In the genomic region with DNA sequence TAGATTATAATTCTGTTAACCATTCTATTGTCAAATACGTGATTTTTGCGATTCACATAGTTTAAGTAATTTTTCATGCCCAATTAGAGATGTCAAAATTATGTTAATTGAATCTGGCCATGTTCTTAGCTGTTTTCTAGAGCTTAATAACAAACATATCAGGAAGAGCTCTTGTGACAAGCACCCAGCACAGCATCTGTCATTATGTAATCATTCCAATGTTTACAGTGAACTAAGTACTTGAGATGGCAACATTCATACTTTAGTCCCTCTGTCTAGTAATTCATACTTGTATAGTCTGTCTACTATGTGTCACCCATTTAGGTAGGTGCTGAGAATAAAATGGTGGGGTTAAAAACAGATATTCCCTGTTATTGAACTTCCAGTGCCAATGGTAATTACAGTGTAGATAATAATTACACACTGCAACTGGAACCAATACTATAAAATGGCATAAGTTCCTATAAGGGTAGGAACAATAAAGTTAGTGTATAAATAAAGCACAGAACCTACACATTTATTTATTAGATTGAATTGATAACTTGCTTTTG, we compare ENCODE assay signal across 2 cellular contexts.
A peak's percentile ranks its signal among the peaks of the same experiment; 100 is the strongest.
TF ChIP-seq lines count a peak whose summit lies in the region.

No MANE protein-coding gene starts in this region.

TF ChIP-seq in IMR-90, 13 proteins besides CTCF, POLR2A, EP300 and RAD21:
- TF ChIP-seq RFX5 (IDR thresholded peaks at IDR 0.05; ENCODE audit: low read depth, low read length) (0 out of 2 replicates have a peak, but pooled peaks have one; percentile 24), CEBPB (IDR thresholded peaks at IDR 0.05; ENCODE audit: low read depth, low read length) (peak; percentile 38; the same call in 1 of the 2 replicates), MAZ (IDR thresholded peaks at IDR 0.05; ENCODE audit: borderline replicate concordance, low read depth, low read length) (no peak)

TF ChIP-seq in HepG2, 621 proteins besides CTCF, POLR2A, EP300 and RAD21:
- TF ChIP-seq CBFB (CRISPR knock-in tag; IDR thresholded peaks at IDR 0.05) (no peak), BHLHE40 (IDR thresholded peaks at IDR 0.05; ENCODE audit: low read length) (no peak), PHF20 (CRISPR knock-in tag; IDR thresholded peaks at IDR 0.05) (no peak), MAFG (CRISPR knock-in tag; IDR thresholded peaks at IDR 0.05) (no peak), FOXA3 (CRISPR knock-in tag; IDR thresholded peaks at IDR 0.05) (0 out of 2 replicates have a peak, but pooled peaks have one; percentile 20), HNRNPL (IDR thresholded peaks at IDR 0.05; ENCODE audit: low read depth, low read length) (no peak), BCL6 (CRISPR knock-in tag; IDR thresholded peaks at IDR 0.05) (peak; percentile 44; the same call in 1 of the 2 replicates)
- TF ChIP-seq, protein P1, sequence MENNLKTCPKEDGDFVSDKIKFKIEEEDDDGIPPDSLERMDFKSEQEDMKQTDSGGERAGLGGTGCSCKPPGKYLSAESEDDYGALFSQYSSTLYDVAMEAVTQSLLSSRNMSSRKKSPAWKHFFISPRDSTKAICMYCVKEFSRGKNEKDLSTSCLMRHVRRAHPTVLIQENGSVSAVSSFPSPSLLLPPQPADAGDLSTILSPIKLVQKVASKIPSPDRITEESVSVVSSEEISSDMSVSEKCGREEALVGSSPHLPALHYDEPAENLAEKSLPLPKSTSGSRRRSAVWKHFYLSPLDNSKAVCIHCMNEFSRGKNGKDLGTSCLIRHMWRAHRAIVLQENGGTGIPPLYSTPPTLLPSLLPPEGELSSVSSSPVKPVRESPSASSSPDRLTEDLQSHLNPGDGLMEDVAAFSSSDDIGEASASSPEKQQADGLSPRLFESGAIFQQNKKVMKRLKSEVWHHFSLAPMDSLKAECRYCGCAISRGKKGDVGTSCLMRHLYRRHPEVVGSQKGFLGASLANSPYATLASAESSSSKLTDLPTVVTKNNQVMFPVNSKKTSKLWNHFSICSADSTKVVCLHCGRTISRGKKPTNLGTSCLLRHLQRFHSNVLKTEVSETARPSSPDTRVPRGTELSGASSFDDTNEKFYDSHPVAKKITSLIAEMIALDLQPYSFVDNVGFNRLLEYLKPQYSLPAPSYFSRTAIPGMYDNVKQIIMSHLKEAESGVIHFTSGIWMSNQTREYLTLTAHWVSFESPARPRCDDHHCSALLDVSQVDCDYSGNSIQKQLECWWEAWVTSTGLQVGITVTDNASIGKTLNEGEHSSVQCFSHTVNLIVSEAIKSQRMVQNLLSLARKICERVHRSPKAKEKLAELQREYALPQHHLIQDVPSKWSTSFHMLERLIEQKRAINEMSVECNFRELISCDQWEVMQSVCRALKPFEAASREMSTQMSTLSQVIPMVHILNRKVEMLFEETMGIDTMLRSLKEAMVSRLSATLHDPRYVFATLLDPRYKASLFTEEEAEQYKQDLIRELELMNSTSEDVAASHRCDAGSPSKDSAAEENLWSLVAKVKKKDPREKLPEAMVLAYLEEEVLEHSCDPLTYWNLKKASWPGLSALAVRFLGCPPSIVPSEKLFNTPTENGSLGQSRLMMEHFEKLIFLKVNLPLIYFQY (CRISPR knock-in tag; IDR thresholded peaks at IDR 0.05; ENCODE audit: borderline replicate concordance): no peak
- TF ChIP-seq, protein P2, sequence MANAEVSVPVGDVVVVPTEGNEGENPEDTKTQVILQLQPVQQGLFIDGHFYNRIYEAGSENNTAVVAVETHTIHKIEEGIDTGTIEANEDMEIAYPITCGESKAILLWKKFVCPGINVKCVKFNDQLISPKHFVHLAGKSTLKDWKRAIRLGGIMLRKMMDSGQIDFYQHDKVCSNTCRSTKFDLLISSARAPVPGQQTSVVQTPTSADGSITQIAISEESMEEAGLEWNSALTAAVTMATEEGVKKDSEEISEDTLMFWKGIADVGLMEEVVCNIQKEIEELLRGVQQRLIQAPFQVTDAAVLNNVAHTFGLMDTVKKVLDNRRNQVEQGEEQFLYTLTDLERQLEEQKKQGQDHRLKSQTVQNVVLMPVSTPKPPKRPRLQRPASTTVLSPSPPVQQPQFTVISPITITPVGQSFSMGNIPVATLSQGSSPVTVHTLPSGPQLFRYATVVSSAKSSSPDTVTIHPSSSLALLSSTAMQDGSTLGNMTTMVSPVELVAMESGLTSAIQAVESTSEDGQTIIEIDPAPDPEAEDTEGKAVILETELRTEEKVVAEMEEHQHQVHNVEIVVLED (CRISPR knock-in tag; IDR thresholded peaks at IDR 0.05; ENCODE audit: borderline replicate concordance): no peak
